ENCODE assay signal across 8 cellular contexts in genomic region chr20:36773123-36773547, GRCh38. TPM values are rescaled to one million over a fixed set of nuclear protein-coding genes. Genes with fewer than 3 reads are reported as not detected.
DNase-seq lines count a peak whose midpoint lies in the region; ATAC-seq and TF ChIP-seq lines count a peak whose summit lies in the region.

No MANE protein-coding gene starts in this region.

- DNase-seq in activated T-cell treated with anti-CD3 and anti-CD28 coated beads, Interleukin-2, amount 50 U/mL, for 72 hours: no peak
- DNase-seq in activated T-cell treated with anti-CD3 and anti-CD28 coated beads for 4 hours (no peak), cerebellar cortex (ENCODE audit: low spot score) (no peak), AML-193 (lab: John Stamatoyannopoulos, UW) (no peak)

- ATAC-seq in activated T-cell treated with anti-CD3 and anti-CD28 coated beads, Interleukin-2, amount 50 U/mL, for 72 hours (replicated peaks in 1 of 2): no peak
- ATAC-seq in GM21526 (IDR thresholded peaks at IDR 0.05; ENCODE audit: low FRiP score, unreplicated experiment): no peak

- TF ChIP-seq CTCF in OCI-LY3 (IDR thresholded peaks at IDR 0.05; ENCODE audit: low read depth, low read length) (no peak), neutrophil (IDR thresholded peaks at IDR 0.05) (no peak)

- H3K4me3 ChIP-seq in OCI-LY3 (ENCODE audit: low read length): peak overlapping the region; percentile 82
- H3K4me3 ChIP-seq in endocrine pancreas (ENCODE audit: control insufficient read depth, insufficient read depth, low read length): no peak overlapping the region
- H3K4me3 ChIP-seq in neutrophil (ENCODE audit: low read depth in 1 of 2, low read length in 1 of 2): peak overlapping the region; percentile 83 to 87

- H3K9ac ChIP-seq in OCI-LY3 (ENCODE audit: low read length): peak overlapping the region; percentile 98
- peak overlapping the region; percentile 45 for H3K9ac ChIP-seq in endocrine pancreas (ENCODE audit: control insufficient read depth, insufficient read depth, low read length)

- H2AFZ ChIP-seq in OCI-LY3 (ENCODE audit: low read depth, low read length): peak overlapping the region; percentile 47

- H3K27me3 ChIP-seq in OCI-LY3 (ENCODE audit: low read depth, low read length): no peaks in the 10 kb centered on the region
- H3K27me3 ChIP-seq in endocrine pancreas (ENCODE audit: control insufficient read depth, insufficient read depth, low read length): no peaks in the 10 kb centered on the region
- no peaks in the 10 kb centered on the region for H3K27me3 ChIP-seq in neutrophil

- peaks cover 22% of the 10 kb centered on the region for H3K4me1 ChIP-seq in OCI-LY3 (ENCODE audit: low read length)
- H3K4me1 ChIP-seq in endocrine pancreas (ENCODE audit: control insufficient read depth, insufficient read depth, low read length): no peaks in the 10 kb centered on the region
- peaks cover 17 to 20% of the 10 kb centered on the region in 2 experiments for H3K4me1 ChIP-seq in neutrophil (ENCODE audit: control insufficient read depth in 1 of 2, insufficient read depth in 1 of 2, low read depth in 1 of 2, low read length in 1 of 2)

- H3K9me3 Mint-ChIP-seq in activated T-cell treated with anti-CD3 and anti-CD28 coated beads, Interleukin-2, amount 50 U/mL, for 72 hours: no peaks in the 10 kb centered on the region

- peaks cover 7% of the 10 kb centered on the region for H3K36me3 ChIP-seq in OCI-LY3 (replicated peaks; ENCODE audit: low read depth, low read length)
- H3K36me3 ChIP-seq in endocrine pancreas (ENCODE audit: control insufficient read depth, insufficient read depth, low read length): no peaks in the 10 kb centered on the region
- H3K36me3 ChIP-seq in neutrophil: peaks cover 5% of the 10 kb centered on the region

- peak overlapping the region; percentile 74 for H3K27ac Mint-ChIP-seq in activated T-cell treated with anti-CD3 and anti-CD28 coated beads, Interleukin-2, amount 50 U/mL, for 72 hours

- peaks cover 0 to 3% of the 10 kb centered on the region in 2 donors for H3K36me3 Mint-ChIP-seq in activated T-cell treated with anti-CD3 and anti-CD28 coated beads, Interleukin-2, amount 50 U/mL, for 72 hours (ENCODE audit: insufficient read depth in 2 of 2)

- no peaks in the 10 kb centered on the region for H3K27me3 Mint-ChIP-seq in activated T-cell treated with anti-CD3 and anti-CD28 coated beads, Interleukin-2, amount 50 U/mL, for 72 hours (ENCODE audit: low read depth)

- peaks cover 10% of the 10 kb centered on the region for H3K79me2 ChIP-seq in OCI-LY3 (ENCODE audit: low read length)

- H3K9me3 ChIP-seq in OCI-LY3 (ENCODE audit: insufficient read depth, low read length) (no peaks in the 10 kb centered on the region), endocrine pancreas (ENCODE audit: control insufficient read depth, low read length) (no peaks in the 10 kb centered on the region), neutrophil (no peaks in the 10 kb centered on the region)

- peak overlapping the region; percentile 87 to 90 for H3K4me3 Mint-ChIP-seq in activated T-cell treated with anti-CD3 and anti-CD28 coated beads, Interleukin-2, amount 50 U/mL, for 72 hours

- H3K27ac ChIP-seq in OCI-LY3 (ENCODE audit: low read length) (peak overlapping the region; percentile 29), neutrophil (peak overlapping the region; percentile 78)

- H3K4me2 ChIP-seq in OCI-LY3 (ENCODE audit: low read length): peak overlapping the region; percentile 82

- H4K20me1 ChIP-seq in OCI-LY3 (ENCODE audit: insufficient read depth, low read length): no peaks in the 10 kb centered on the region

- peaks cover 27% of the 10 kb centered on the region for H3K4me1 Mint-ChIP-seq in activated T-cell treated with anti-CD3 and anti-CD28 coated beads, Interleukin-2, amount 50 U/mL, for 72 hours (ENCODE audit: low read depth)

RNA-seq across cellular contexts. Expression of gene DSN1, which starts 0.4 kb away (rescaled TPM):
- 10 to 100 TPM; 30.2 to 35.9 TPM for total RNA-seq in activated T-cell treated with anti-CD3 and anti-CD28 coated beads, Interleukin-2, amount 50 U/mL, for 72 hours

RNA-seq across cellular contexts. Expression of gene NDRG3, which starts 27.2 kb away (rescaled TPM):
- total RNA-seq in activated T-cell treated with anti-CD3 and anti-CD28 coated beads, Interleukin-2, amount 50 U/mL, for 72 hours: 10 to 100 TPM; 22.6 to 25.4 TPM
